1 cellular context compared by ENCODE assay signal in the genomic region with DNA sequence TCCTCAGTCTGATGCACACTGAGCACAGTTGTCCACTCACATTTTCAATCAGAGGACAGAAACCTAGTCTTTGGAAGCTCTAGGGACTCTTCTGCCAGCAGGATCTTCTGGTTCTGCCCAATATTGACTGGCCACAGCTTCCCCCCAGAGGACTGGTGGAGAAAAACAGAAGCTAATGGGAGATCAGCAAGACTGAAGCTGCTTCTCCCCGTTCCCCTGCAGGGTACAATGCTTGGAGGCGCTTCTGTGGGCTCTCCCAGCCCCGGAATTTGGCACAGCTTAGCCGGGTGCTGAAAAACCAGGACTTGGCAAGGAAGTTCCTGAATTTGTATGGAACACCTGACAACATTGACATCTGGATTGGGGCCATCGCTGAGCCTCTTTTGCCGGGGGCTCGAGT.
TF ChIP-seq lines count a peak whose summit lies in the region.

No MANE protein-coding gene starts in this region.

TF ChIP-seq in K562, 482 proteins besides CTCF, POLR2A, EP300 and RAD21:
- no peak for TF ChIP-seq HLTF (IDR thresholded peaks at IDR 0.05)
- TF ChIP-seq, protein P1, sequence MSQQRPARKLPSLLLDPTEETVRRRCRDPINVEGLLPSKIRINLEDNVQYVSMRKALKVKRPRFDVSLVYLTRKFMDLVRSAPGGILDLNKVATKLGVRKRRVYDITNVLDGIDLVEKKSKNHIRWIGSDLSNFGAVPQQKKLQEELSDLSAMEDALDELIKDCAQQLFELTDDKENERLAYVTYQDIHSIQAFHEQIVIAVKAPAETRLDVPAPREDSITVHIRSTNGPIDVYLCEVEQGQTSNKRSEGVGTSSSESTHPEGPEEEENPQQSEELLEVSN (IDR thresholded peaks at IDR 0.05; ENCODE audit: borderline replicate concordance in 1 of 2, extremely low read depth in 1 of 2, insufficient read depth in 1 of 2, insufficient read length in 1 of 2, low read depth in 1 of 2, low read length in 1 of 2, poor library complexity in 1 of 2, severe bottlenecking in 1 of 2), result no peak
- TF ChIP-seq PHF21A (IDR thresholded peaks at IDR 0.05; ENCODE audit: borderline replicate concordance, low read depth), result no peak
- no peak for TF ChIP-seq MCM7 (IDR thresholded peaks at IDR 0.05)
- no peak for TF ChIP-seq TAF7 (tag; IDR thresholded peaks at IDR 0.05)
- TF ChIP-seq CBFB (CRISPR knock-in tag; IDR thresholded peaks at IDR 0.05), result no peak
- TF ChIP-seq SMARCE1 (IDR thresholded peaks at IDR 0.05), result no peak
- TF ChIP-seq, protein P2, sequence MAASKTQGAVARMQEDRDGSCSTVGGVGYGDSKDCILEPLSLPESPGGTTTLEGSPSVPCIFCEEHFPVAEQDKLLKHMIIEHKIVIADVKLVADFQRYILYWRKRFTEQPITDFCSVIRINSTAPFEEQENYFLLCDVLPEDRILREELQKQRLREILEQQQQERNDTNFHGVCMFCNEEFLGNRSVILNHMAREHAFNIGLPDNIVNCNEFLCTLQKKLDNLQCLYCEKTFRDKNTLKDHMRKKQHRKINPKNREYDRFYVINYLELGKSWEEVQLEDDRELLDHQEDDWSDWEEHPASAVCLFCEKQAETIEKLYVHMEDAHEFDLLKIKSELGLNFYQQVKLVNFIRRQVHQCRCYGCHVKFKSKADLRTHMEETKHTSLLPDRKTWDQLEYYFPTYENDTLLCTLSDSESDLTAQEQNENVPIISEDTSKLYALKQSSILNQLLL (CRISPR knock-in tag; IDR thresholded peaks at IDR 0.05; ENCODE audit: borderline replicate concordance), result no peak
- no peak for TF ChIP-seq SRSF9 (IDR thresholded peaks at IDR 0.05; ENCODE audit: borderline replicate concordance, low read depth, low read length)
- TF ChIP-seq ZNF212 (CRISPR knock-in tag; IDR thresholded peaks at IDR 0.05), result no peak
- TF ChIP-seq, protein P3, sequence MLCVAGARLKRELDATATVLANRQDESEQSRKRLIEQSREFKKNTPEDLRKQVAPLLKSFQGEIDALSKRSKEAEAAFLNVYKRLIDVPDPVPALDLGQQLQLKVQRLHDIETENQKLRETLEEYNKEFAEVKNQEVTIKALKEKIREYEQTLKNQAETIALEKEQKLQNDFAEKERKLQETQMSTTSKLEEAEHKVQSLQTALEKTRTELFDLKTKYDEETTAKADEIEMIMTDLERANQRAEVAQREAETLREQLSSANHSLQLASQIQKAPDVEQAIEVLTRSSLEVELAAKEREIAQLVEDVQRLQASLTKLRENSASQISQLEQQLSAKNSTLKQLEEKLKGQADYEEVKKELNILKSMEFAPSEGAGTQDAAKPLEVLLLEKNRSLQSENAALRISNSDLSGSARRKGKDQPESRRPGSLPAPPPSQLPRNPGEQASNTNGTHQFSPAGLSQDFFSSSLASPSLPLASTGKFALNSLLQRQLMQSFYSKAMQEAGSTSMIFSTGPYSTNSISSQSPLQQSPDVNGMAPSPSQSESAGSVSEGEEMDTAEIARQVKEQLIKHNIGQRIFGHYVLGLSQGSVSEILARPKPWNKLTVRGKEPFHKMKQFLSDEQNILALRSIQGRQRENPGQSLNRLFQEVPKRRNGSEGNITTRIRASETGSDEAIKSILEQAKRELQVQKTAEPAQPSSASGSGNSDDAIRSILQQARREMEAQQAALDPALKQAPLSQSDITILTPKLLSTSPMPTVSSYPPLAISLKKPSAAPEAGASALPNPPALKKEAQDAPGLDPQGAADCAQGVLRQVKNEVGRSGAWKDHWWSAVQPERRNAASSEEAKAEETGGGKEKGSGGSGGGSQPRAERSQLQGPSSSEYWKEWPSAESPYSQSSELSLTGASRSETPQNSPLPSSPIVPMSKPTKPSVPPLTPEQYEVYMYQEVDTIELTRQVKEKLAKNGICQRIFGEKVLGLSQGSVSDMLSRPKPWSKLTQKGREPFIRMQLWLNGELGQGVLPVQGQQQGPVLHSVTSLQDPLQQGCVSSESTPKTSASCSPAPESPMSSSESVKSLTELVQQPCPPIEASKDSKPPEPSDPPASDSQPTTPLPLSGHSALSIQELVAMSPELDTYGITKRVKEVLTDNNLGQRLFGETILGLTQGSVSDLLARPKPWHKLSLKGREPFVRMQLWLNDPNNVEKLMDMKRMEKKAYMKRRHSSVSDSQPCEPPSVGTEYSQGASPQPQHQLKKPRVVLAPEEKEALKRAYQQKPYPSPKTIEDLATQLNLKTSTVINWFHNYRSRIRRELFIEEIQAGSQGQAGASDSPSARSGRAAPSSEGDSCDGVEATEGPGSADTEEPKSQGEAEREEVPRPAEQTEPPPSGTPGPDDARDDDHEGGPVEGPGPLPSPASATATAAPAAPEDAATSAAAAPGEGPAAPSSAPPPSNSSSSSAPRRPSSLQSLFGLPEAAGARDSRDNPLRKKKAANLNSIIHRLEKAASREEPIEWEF (CRISPR knock-in tag; IDR thresholded peaks at IDR 0.05), result no peak
- no peak for TF ChIP-seq ASH1L (IDR thresholded peaks at IDR 0.05; ENCODE audit: borderline replicate concordance, low read depth, partially characterized antibody)
